8 cellular contexts compared by ENCODE assay signal in the genomic region with DNA sequence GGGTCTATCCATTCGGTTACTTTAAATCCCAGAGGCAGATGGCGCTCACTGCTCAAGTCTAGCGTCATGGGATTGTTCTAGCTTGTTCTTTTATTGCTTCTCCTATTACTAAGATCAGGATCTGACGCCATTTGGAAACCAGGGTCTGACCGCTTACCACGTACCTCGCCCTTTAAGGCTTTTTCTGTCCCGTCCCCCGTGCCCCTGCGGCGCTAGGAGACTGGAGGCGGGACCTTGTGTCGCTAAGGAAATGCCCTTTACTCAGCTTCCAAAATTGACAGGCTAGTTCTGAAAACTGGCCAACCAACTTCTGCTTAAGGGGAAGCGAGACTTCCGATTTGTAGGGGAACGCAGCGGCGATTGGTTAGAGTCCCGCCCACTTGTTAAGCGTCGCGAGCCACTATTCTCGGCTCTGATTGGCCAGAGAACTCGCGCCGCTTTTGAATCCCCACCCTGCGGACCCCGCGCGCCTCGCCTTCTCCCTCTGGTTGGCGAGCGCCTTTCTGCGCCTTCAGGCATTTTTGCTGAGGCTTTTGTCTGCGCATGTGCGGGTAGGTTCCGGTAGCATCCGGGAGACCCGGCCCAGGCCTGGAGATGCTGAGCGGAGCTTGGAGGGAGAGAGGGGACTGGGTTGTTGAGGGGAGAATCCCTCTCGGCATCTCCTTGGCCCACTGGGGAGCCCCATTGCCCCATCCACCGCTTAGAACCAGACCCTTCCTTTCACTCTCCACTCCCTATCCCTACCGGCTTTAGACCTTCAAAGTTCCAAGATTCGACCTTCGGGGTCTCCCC. TPM values are rescaled to one million over a fixed set of nuclear protein-coding genes. Genes with fewer than 3 reads are reported as not detected.
DNase-seq lines count a peak whose midpoint lies in the region; ATAC-seq and TF ChIP-seq lines count a peak whose summit lies in the region.

No MANE protein-coding gene starts in this region.

- ATAC-seq in GM21390 (IDR thresholded peaks at IDR 0.05; ENCODE audit: unreplicated experiment) (peak; percentile 80), foreskin keratinocyte (peak; percentile 93)

- peaks cover 37% of the 10 kb centered on the region for H3K4me1 Mint-ChIP-seq in neural crest cell

- TF ChIP-seq CTCF in foreskin keratinocyte (conservative IDR thresholded peaks at IDR 0.05) (peak; percentile 53), neural crest cell (conservative IDR thresholded peaks at IDR 0.05) (no peak), stomach (IDR thresholded peaks at IDR 0.05) (no peak)

- H3K27me3 ChIP-seq in foreskin keratinocyte (no peaks in the 10 kb centered on the region), stomach (no peaks in the 10 kb centered on the region)

- H3K27ac Mint-ChIP-seq in neural crest cell (ENCODE audit: unreplicated experiment), result peak overlapping the region; percentile 92

- peak overlapping the region; percentile 93 for H3K4me3 Mint-ChIP-seq in neural crest cell

- DNase-seq in D341Med (ENCODE audit: low spot score) (peak; percentile 95), HUDEP-2 (lab: John Stamatoyannopoulos, UW; ENCODE audit: unreplicated experiment in 76 of 76) (peak in 75 of 76 experiments; percentile 84 to 100 (median 99)), SHP77 treated with DMSO at 0.1 percent for 48 hours (lab: John Stamatoyannopoulos, UW) (peak; percentile 96), activated gamma-delta T cell treated with Interleukin-2 at 50 U/mL for 16 hours (peak; percentile 81), foreskin keratinocyte (peak; percentile 95 to 97), neural crest cell (ENCODE audit: low read depth, low spot score) (peak; percentile 88), stomach (peak; percentile 92)

- H3K4me1 ChIP-seq in foreskin keratinocyte (no peaks in the 10 kb centered on the region), stomach (peaks cover 7 to 20% (median 12%) of the 10 kb centered on the region in 4 donors)

- TF ChIP-seq POLR2A in stomach (IDR thresholded peaks at IDR 0.05), result no peak

- H3K36me3 Mint-ChIP-seq in neural crest cell (ENCODE audit: low read depth), result no peaks in the 10 kb centered on the region

- H3K27ac ChIP-seq in foreskin keratinocyte, result peak overlapping the region; percentile 21
- H3K27ac ChIP-seq in stomach, result peak overlapping the region; percentile 62 to 85 (median 81)

- peak overlapping the region; percentile 36 to 53 (median 43) for H3K4me3 ChIP-seq in stomach

- 2% methylated on average over 34 to 45 of the region's 45 CpGs for WGBS in stomach, 5 donors

- H3K9me3 Mint-ChIP-seq in neural crest cell, result peaks cover 4% of the 10 kb centered on the region

- H3K9me3 ChIP-seq in stomach, result no peaks in the 10 kb centered on the region

- no peak for TF ChIP-seq EP300 in stomach (IDR thresholded peaks at IDR 0.05)

- H3K36me3 ChIP-seq in stomach, result no peaks in the 10 kb centered on the region

- no peaks in the 10 kb centered on the region for H3K27me3 Mint-ChIP-seq in neural crest cell (ENCODE audit: low read depth)

- intact Hi-C loops in stomach (cut with DNase I; ENCODE audit: low total_unique reads), result no loop called here

RNA-seq across cellular contexts. Expression of a gene that starts 3.9 kb away (rescaled TPM):
- total RNA-seq in foreskin keratinocyte (not detected in 2 replicates), neural crest cell (0.23 and 0.50 TPM in 2 replicates), stomach (not detected)
- polyA plus RNA-seq in foreskin keratinocyte (not detected in 2 replicates), stomach (not detected)

RNA-seq across cellular contexts. Expression of a gene that starts 6.5 kb away (rescaled TPM):
- total RNA-seq in foreskin keratinocyte, result not detected in 2 replicates
- polyA plus RNA-seq in foreskin keratinocyte, result not detected in 2 replicates
- total RNA-seq in neural crest cell, result not detected in 2 replicates
- total RNA-seq in stomach, result not detected
- not detected for polyA plus RNA-seq in stomach

RNA-seq across cellular contexts. Expression of a gene that starts 21.8 kb away (rescaled TPM):
- not detected in 2 replicates for total RNA-seq in foreskin keratinocyte
- not detected in 2 replicates for polyA plus RNA-seq in foreskin keratinocyte
- total RNA-seq in neural crest cell, result not detected in 2 replicates
- 1 to 10 TPM in 1 of 5 donors, not detected in 4; 7.7 TPM for total RNA-seq in stomach
- 1 to 10 TPM; 2.1 to 7.3 (median 3.1) TPM for polyA plus RNA-seq in stomach

RNA-seq across cellular contexts. Expression of a gene that starts 23.2 kb away (rescaled TPM):
- not detected in 2 replicates for total RNA-seq in foreskin keratinocyte
- not detected in 2 replicates for polyA plus RNA-seq in foreskin keratinocyte
- not detected in 2 replicates for total RNA-seq in neural crest cell
- total RNA-seq in stomach, result 10 to 100 TPM in 1 of 5 donors, 1 to 10 TPM in 2, not detected in 2; 1.1 to 21.4 (median 4.6) TPM
- 1 to 10 TPM; 1.7 to 3.1 (median 2.3) TPM for polyA plus RNA-seq in stomach

RNA-seq across cellular contexts. Expression of a gene that starts 25.4 kb away (rescaled TPM):
- total RNA-seq in foreskin keratinocyte, result 0.42 TPM in 1 of 2 replicates, not detected in the other
- polyA plus RNA-seq in foreskin keratinocyte, result 0.58 and 0.97 TPM in 2 replicates
- total RNA-seq in neural crest cell, result 0.84 and 1.1 TPM in 2 replicates
- not detected for total RNA-seq in stomach
- 1 to 10 TPM in 2 of 3 donors, under 1 TPM in 1; 0.88 to 4.3 (median 1.3) TPM for polyA plus RNA-seq in stomach

Comparison
In these comparisons a context has a peak if more than half of its experiments do, and no peak if none do; other contexts are left out.
1. Peak in every context shown above with its lines: DNase-seq, ATAC-seq, H3K4me3 ChIP-seq and H3K27ac ChIP-seq.